In the genomic region with DNA sequence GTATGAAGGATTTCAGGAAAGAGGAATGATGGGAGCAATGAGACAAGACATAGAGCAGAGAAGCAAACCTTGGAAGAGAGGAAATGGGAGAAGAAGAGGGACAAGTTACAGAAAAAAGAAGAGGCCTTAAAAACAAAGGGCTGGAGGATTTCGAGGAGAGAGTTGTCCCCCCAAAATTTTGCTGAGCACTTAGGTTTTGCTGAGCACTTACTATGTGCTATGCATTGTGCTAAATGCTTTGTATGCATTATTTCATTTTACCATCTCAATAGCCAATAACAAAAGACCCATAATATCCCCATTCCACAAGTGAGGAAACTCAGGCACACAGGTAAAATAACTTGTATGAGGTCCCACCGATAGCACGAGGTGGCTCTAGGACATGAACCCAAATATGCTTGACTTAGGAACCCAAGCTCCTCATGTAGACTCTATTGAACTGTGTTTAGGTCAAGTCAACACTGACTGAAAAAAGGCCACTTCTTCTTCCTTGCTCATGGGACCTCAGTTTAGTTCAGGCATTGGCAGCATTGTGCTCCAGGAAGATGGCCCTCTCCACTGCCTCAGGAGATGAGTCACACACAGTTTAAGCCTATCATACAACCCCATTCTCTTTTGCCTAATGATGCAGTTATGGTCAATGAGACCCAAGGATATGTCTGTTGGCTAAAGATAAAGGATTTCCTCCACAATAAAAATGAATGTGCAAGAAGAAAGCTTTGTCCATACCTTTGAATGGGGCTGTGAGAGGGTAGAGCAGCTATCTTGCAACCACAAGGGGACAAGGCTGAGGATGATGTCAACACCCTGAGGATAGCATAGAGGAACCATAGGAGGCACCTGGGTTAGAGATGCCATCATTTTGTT, we compare ENCODE assay signal across 1 cellular context.
TF ChIP-seq lines count a peak whose summit lies in the region.

No MANE protein-coding gene starts in this region.

TF ChIP-seq in K562, 482 proteins besides CTCF, POLR2A, EP300 and RAD21 (continued from another document and continues in another):
- TF ChIP-seq, protein P1, sequence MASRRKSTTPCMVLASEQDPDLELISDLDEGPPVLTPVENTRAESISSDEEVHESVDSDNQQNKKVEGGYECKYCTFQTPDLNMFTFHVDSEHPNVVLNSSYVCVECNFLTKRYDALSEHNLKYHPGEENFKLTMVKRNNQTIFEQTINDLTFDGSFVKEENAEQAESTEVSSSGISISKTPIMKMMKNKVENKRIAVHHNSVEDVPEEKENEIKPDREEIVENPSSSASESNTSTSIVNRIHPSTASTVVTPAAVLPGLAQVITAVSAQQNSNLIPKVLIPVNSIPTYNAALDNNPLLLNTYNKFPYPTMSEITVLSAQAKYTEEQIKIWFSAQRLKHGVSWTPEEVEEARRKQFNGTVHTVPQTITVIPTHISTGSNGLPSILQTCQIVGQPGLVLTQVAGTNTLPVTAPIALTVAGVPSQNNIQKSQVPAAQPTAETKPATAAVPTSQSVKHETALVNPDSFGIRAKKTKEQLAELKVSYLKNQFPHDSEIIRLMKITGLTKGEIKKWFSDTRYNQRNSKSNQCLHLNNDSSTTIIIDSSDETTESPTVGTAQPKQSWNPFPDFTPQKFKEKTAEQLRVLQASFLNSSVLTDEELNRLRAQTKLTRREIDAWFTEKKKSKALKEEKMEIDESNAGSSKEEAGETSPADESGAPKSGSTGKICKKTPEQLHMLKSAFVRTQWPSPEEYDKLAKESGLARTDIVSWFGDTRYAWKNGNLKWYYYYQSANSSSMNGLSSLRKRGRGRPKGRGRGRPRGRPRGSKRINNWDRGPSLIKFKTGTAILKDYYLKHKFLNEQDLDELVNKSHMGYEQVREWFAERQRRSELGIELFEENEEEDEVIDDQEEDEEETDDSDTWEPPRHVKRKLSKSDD (conservative IDR thresholded peaks at IDR 0.05; ENCODE audit: low read length) = no peak
- no peak for TF ChIP-seq RB1 (IDR thresholded peaks at IDR 0.05; ENCODE audit: low read depth)
- TF ChIP-seq HDAC1 (IDR thresholded peaks at IDR 0.05) = peak in 1 of 2 experiments; percentile 84; a peak in 3 of 4 replicates
- TF ChIP-seq EHMT2 (IDR thresholded peaks at IDR 0.05) = peak; percentile 96
- peak; percentile 87 for TF ChIP-seq ZNF395 (CRISPR knock-in tag; IDR thresholded peaks at IDR 0.05)
- no peak for TF ChIP-seq SIN3A (IDR thresholded peaks at IDR 0.05; ENCODE audit: borderline replicate concordance in 2 of 2, control insufficient read depth in 1 of 2, low read depth in 2 of 2, low read length in 2 of 2)
- TF ChIP-seq ELK1 (CRISPR knock-in tag; IDR thresholded peaks at IDR 0.05) = no peak
- TF ChIP-seq ZNF551 (CRISPR knock-in tag; IDR thresholded peaks at IDR 0.05) = no peak
- TF ChIP-seq, protein P2, sequence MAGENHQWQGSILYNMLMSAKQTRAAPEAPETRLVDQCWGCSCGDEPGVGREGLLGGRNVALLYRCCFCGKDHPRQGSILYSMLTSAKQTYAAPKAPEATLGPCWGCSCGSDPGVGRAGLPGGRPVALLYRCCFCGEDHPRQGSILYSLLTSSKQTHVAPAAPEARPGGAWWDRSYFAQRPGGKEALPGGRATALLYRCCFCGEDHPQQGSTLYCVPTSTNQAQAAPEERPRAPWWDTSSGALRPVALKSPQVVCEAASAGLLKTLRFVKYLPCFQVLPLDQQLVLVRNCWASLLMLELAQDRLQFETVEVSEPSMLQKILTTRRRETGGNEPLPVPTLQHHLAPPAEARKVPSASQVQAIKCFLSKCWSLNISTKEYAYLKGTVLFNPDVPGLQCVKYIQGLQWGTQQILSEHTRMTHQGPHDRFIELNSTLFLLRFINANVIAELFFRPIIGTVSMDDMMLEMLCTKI (IDR thresholded peaks at IDR 0.05; ENCODE audit: partially characterized antibody) = no peak
- TF ChIP-seq AFF4 (CRISPR knock-in tag; IDR thresholded peaks at IDR 0.05) = 0 out of 2 replicates have a peak, but pooled peaks have one; percentile 68
- 0 out of 2 replicates have a peak, but pooled peaks have one; percentile 51 for TF ChIP-seq GABPB1 (CRISPR knock-in tag; IDR thresholded peaks at IDR 0.05)
- peak; percentile 3; the same call in 1 of the 2 replicates for TF ChIP-seq THRB (CRISPR knock-in tag; conservative IDR thresholded peaks at IDR 0.05)
- TF ChIP-seq, protein P3, sequence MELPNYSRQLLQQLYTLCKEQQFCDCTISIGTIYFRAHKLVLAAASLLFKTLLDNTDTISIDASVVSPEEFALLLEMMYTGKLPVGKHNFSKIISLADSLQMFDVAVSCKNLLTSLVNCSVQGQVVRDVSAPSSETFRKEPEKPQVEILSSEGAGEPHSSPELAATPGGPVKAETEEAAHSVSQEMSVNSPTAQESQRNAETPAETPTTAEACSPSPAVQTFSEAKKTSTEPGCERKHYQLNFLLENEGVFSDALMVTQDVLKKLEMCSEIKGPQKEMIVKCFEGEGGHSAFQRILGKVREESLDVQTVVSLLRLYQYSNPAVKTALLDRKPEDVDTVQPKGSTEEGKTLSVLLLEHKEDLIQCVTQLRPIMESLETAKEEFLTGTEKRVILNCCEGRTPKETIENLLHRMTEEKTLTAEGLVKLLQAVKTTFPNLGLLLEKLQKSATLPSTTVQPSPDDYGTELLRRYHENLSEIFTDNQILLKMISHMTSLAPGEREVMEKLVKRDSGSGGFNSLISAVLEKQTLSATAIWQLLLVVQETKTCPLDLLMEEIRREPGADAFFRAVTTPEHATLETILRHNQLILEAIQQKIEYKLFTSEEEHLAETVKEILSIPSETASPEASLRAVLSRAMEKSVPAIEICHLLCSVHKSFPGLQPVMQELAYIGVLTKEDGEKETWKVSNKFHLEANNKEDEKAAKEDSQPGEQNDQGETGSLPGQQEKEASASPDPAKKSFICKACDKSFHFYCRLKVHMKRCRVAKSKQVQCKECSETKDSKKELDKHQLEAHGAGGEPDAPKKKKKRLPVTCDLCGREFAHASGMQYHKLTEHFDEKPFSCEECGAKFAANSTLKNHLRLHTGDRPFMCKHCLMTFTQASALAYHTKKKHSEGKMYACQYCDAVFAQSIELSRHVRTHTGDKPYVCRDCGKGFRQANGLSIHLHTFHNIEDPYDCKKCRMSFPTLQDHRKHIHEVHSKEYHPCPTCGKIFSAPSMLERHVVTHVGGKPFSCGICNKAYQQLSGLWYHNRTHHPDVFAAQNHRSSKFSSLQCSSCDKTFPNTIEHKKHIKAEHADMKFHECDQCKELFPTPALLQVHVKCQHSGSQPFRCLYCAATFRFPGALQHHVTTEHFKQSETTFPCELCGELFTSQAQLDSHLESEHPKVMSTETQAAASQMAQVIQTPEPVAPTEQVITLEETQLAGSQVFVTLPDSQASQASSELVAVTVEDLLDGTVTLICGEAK (IDR thresholded peaks at IDR 0.05) = no peak; the same call in 1 of the 2 replicates
- TF ChIP-seq, protein P3 (CRISPR knock-in tag; IDR thresholded peaks at IDR 0.05) = no peak
- TF ChIP-seq, protein P4, sequence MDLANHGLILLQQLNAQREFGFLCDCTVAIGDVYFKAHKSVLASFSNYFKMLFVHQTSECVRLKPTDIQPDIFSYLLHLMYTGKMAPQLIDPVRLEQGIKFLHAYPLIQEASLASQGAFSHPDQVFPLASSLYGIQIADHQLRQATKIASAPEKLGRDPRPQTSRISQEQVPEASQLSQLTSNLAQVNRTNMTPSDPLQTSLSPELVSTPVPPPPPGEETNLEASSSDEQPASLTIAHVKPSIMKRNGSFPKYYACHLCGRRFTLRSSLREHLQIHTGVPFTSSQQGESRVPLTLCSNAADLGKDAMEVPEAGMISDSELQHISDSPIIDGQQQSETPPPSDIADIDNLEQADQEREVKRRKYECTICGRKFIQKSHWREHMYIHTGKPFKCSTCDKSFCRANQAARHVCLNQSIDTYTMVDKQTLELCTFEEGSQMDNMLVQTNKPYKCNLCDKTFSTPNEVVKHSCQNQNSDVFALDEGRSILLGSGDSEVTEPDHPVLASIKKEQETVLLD (IDR thresholded peaks at IDR 0.05) = peak; percentile 69
- TF ChIP-seq, protein P5, sequence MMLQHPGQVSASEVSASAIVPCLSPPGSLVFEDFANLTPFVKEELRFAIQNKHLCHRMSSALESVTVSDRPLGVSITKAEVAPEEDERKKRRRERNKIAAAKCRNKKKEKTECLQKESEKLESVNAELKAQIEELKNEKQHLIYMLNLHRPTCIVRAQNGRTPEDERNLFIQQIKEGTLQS (IDR thresholded peaks at IDR 0.05) = peak; percentile 99
- TF ChIP-seq, protein P5 (CRISPR knock-in tag; conservative IDR thresholded peaks at IDR 0.05) = peak; percentile 99
- TF ChIP-seq TOE1 (IDR thresholded peaks at IDR 0.05; ENCODE audit: borderline replicate concordance) = peak; percentile 60; the same call in 1 of the 2 replicates
- no peak; the same call in 1 of the 2 replicates for TF ChIP-seq TOE1 (CRISPR knock-in tag; IDR thresholded peaks at IDR 0.05; ENCODE audit: borderline replicate concordance, low read depth)
- TF ChIP-seq MED1 (CRISPR knock-in tag; IDR thresholded peaks at IDR 0.05; ENCODE audit: borderline replicate concordance) = no peak
- no peak for TF ChIP-seq PRMT5 (CRISPR knock-in tag; IDR thresholded peaks at IDR 0.05)
- TF ChIP-seq RNF2 (IDR thresholded peaks at IDR 0.05) = peak; percentile 97
